In the genomic region with DNA sequence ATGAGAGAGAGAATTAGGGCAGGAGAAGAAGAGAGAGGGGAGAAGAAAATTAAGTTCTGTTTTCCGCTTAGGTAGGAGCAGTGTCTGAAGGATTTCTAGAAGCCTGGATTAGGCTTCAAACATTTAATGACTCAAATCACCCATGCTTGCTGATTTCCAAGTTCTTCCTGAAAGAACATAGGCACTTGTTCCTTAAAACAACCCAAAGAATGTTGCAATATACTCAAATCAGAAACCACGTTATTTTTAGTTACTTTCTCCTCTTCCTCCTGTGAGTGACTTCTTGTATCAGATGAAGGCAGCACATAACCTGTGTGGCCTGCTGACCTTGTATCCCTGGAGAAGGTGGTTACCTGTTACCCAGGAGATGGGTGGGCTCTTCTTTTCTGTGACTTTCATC, we compare ENCODE assay signal across 13 cellular contexts.
"Had no signal": no experiment of that assay in that cellular context is flagged by ENCODE, and none has a peak within 500 bp of the region (broad histone marks: within the 10 kb centered on the region; RNA-seq: fewer than 3 reads in every experiment).

No MANE protein-coding gene starts in this region.

- H3K36me3 Mint-ChIP-seq: naive thymus-derived CD8-positive, alpha-beta T cell; stimulated activated naive B cell treated with anti-CD40 and anti-IgM and Interleukin-4, amounts not matched to agents 10 μg/mL and 1 μg/mL and 100 μg/mL, for 72 hours had no signal

- ATAC-seq: activated T-cell treated with anti-CD3 and anti-CD28 coated beads, Interleukin-2, amount 50 U/mL, for 72 hours; naive thymus-derived CD8-positive, alpha-beta T cell; pancreas; stimulated activated naive B cell treated with anti-CD40 and anti-IgM and Interleukin-4, amounts not matched to agents 10 μg/mL and 1 μg/mL and 100 μg/mL, for 72 hours had no signal

- H3K27ac Mint-ChIP-seq: activated T-cell treated with anti-CD3 and anti-CD28 coated beads, Interleukin-2, amount 50 U/mL, for 72 hours; naive thymus-derived CD8-positive, alpha-beta T cell; stimulated activated naive B cell treated with anti-CD40 and anti-IgM and Interleukin-4, amounts not matched to agents 10 μg/mL and 1 μg/mL and 100 μg/mL, for 72 hours had no signal

- H3K4me3 ChIP-seq: cardiac muscle cell, esophagus muscularis mucosa, pancreas had no signal

- H3K4me1 ChIP-seq: esophagus muscularis mucosa, pancreas had no signal

- H3K36me3 ChIP-seq: cardiac muscle cell, esophagus muscularis mucosa, pancreas had no signal

- H3K27me3 ChIP-seq: esophagus muscularis mucosa, pancreas had no signal

- DNase-seq: activated CD4-positive, alpha-beta T cell treated with anti-CD3 and anti-CD28 coated beads, Interleukin-2, amount 50 U/mL, for 1 hour; activated effector memory CD4-positive, alpha-beta T cell treated with anti-CD3 and anti-CD28 coated beads, Interleukin-2, amount 50 U/mL, for 16 hours; activated naive CD4-positive, alpha-beta T cell treated with anti-CD3 and anti-CD28 coated beads, Interleukin-2, amount 50 U/mL, for 16 hours; activated T-cell treated with anti-CD3 and anti-CD28 coated beads, Interleukin-2, amount 50 U/mL, for 72 hours; dermis blood vessel endothelial cell; effector memory CD4-positive, alpha-beta T cell; naive thymus-derived CD8-positive, alpha-beta T cell; pancreas; stimulated activated naive B cell treated with anti-CD40 and anti-IgM and Interleukin-4, amounts not matched to agents 10 μg/mL and 1 μg/mL and 100 μg/mL, for 72 hours; T-helper 1 cell; T1000 had no signal

- H3K9me3 Mint-ChIP-seq: stimulated activated naive B cell treated with anti-CD40 and anti-IgM and Interleukin-4, amounts not matched to agents 10 μg/mL and 1 μg/mL and 100 μg/mL, for 72 hours had no signal

- H3K9me3 ChIP-seq: esophagus muscularis mucosa, pancreas had no signal

- H3K4me3 Mint-ChIP-seq: activated T-cell treated with anti-CD3 and anti-CD28 coated beads, Interleukin-2, amount 50 U/mL, for 72 hours; naive thymus-derived CD8-positive, alpha-beta T cell; stimulated activated naive B cell treated with anti-CD40 and anti-IgM and Interleukin-4, amounts not matched to agents 10 μg/mL and 1 μg/mL and 100 μg/mL, for 72 hours had no signal

- H3K27ac ChIP-seq: cardiac muscle cell, esophagus muscularis mucosa, pancreas had no signal
